10 cellular contexts compared by ENCODE assay signal in the genomic region with DNA sequence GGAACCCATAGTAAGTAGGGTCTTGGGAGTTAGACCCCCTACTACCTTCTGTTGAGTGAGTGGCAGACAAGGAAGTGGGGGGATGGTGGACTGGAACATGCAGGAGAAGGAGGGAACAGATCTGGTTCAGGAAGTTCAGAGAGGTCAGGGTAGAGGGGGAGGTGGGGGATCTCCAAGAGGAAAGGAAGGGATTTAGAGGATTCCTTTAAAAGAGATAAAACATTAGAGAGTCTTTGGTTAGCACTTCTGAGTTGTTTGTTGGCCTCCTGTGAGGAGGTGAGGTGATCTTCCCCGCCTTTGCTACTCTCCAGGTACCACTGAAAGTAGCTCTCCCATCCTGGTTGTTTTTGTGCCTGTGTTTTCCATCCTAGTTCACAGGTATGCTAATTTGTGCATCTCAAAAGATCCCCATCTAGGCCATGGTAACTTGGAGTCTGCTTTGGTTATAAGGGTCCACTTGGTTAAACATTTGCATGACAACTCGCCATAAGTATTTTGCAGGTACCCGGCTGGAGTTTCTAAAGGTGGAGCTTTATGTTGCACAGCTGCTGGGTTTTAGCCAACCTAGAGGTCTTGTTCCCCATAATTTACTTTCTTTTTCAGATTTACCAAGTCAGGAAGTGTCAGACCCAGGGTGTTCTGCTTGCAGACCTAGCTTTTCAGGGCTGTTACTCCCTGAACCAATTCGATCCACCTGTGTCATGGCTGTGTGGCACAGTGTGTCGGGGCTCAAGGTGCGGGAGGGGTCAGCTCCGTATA.
DNase-seq lines count a peak whose midpoint lies in the region; ATAC-seq, FAIRE-seq and TF ChIP-seq lines count a peak whose summit lies in the region.
"Had no signal": no experiment of that assay in that cellular context is flagged by ENCODE, and none has a peak within 500 bp of the region (broad histone marks: within the 10 kb centered on the region; RNA-seq: fewer than 3 reads in every experiment).

No MANE protein-coding gene starts in this region.

- TF ChIP-seq CTCF in natural killer cell (IDR thresholded peaks at IDR 0.05): no peak
- no peak for TF ChIP-seq CTCF in chondrocyte (IDR thresholded peaks at IDR 0.05)

- no peak for FAIRE-seq in H54 (lab: Jason Lieb, UNC)

- H3K27ac Mint-ChIP-seq in natural killer cell: no peak overlapping the region
- H3K27ac Mint-ChIP-seq in natural killer cell treated with Interleukin-12 subunit alpha and Interleukin-12 subunit beta and Interleukin-15 and Interleukin-18, amount 100 ng/mL, for 72 hours: no peak overlapping the region
- no peak overlapping the region for H3K27ac Mint-ChIP-seq in chondrocyte (ENCODE audit: unreplicated experiment)
- H3K27ac Mint-ChIP-seq: immature natural killer cell had no signal

- H3K36me3 ChIP-seq in NT2/D1 (ENCODE audit: insufficient read depth, insufficient read length, low read length): no peaks in the 10 kb centered on the region

- peaks cover 3% of the 10 kb centered on the region for H3K4me1 ChIP-seq in NT2/D1 (ENCODE audit: insufficient read depth, insufficient read length)

- intact Hi-C loops in natural killer cell (cut with micrococcal nuclease): no loop called here

- DNase-seq in natural killer cell: no peak
- no peak for DNase-seq in natural killer cell treated with Interleukin-12 subunit alpha and Interleukin-12 subunit beta and Interleukin-15 and Interleukin-18, amount 100 ng/mL, for 72 hours (ENCODE audit: low spot score)
- peak; percentile 83 for DNase-seq in NT2/D1 (ENCODE audit: low read depth, low spot score)
- no peak for DNase-seq in chondrocyte (ENCODE audit: low spot score)
- DNase-seq in H54 (ENCODE audit: insufficient read length, low spot score): no peak
- DNase-seq in NCI-H1436 treated with DMSO at 0.1 percent for 48 hours (lab: John Stamatoyannopoulos, UW): no peak
- DNase-seq in NCI-H446 treated with DMSO at 0.1 percent for 48 hours (lab: John Stamatoyannopoulos, UW): no peak
- DNase-seq: NCI-H2081 treated with DMSO at 0.1 percent for 48 hours had no signal

- no peak overlapping the region for H3K4me3 ChIP-seq in NT2/D1 (ENCODE audit: insufficient read length, low read depth)

- no peak overlapping the region for H3K4me3 Mint-ChIP-seq in natural killer cell
- no peak overlapping the region for H3K4me3 Mint-ChIP-seq in natural killer cell treated with Interleukin-12 subunit alpha and Interleukin-12 subunit beta and Interleukin-15 and Interleukin-18, amount 100 ng/mL, for 72 hours
- no peak overlapping the region for H3K4me3 Mint-ChIP-seq in chondrocyte (ENCODE audit: unreplicated experiment)
- H3K4me3 Mint-ChIP-seq: immature natural killer cell had no signal

- H3K36me3 Mint-ChIP-seq in natural killer cell (no peaks in the 10 kb centered on the region), chondrocyte (ENCODE audit: low read depth) (no peaks in the 10 kb centered on the region)
- no peaks in the 10 kb centered on the region for H3K36me3 Mint-ChIP-seq in natural killer cell treated with Interleukin-12 subunit alpha and Interleukin-12 subunit beta and Interleukin-15 and Interleukin-18, amount 100 ng/mL, for 72 hours
- H3K36me3 Mint-ChIP-seq: immature natural killer cell had no signal

- H3K9me3 Mint-ChIP-seq in natural killer cell: no peaks in the 10 kb centered on the region
- no peaks in the 10 kb centered on the region for H3K9me3 Mint-ChIP-seq in natural killer cell treated with Interleukin-12 subunit alpha and Interleukin-12 subunit beta and Interleukin-15 and Interleukin-18, amount 100 ng/mL, for 72 hours
- no peaks in the 10 kb centered on the region for H3K9me3 Mint-ChIP-seq in chondrocyte (ENCODE audit: low read depth)
- H3K9me3 Mint-ChIP-seq: immature natural killer cell had no signal

- peaks cover 6 to 7% of the 10 kb centered on the region in 2 donors for H3K4me1 Mint-ChIP-seq in natural killer cell
- peaks cover 7 to 18% of the 10 kb centered on the region in 2 donors for H3K4me1 Mint-ChIP-seq in natural killer cell treated with Interleukin-12 subunit alpha and Interleukin-12 subunit beta and Interleukin-15 and Interleukin-18, amount 100 ng/mL, for 72 hours (ENCODE audit: low read depth in 2 of 2)
- H3K4me1 Mint-ChIP-seq in chondrocyte (ENCODE audit: low read depth): no peaks in the 10 kb centered on the region

- no peak overlapping the region for H3K9ac ChIP-seq in NT2/D1 (ENCODE audit: insufficient read length, low read depth)

- no peak for TF ChIP-seq POLR2A in H54 (IDR thresholded peaks at IDR 0.05; ENCODE audit: low read depth, low read length)

- H3K27me3 Mint-ChIP-seq in natural killer cell (ENCODE audit: low read depth in 2 of 2): no peaks in the 10 kb centered on the region
- H3K27me3 Mint-ChIP-seq in natural killer cell treated with Interleukin-12 subunit alpha and Interleukin-12 subunit beta and Interleukin-15 and Interleukin-18, amount 100 ng/mL, for 72 hours: no peaks in the 10 kb centered on the region
- peaks cover 17% of the 10 kb centered on the region for H3K27me3 Mint-ChIP-seq in chondrocyte (ENCODE audit: low read depth)

- ATAC-seq in natural killer cell (peak in 2 of 3 donors; percentile 44 to 51), HG02759 (IDR thresholded peaks at IDR 0.05; ENCODE audit: unreplicated experiment) (peak; percentile 89)
- ATAC-seq in natural killer cell treated with Interleukin-12 subunit alpha and Interleukin-12 subunit beta and Interleukin-15 and Interleukin-18, amount 100 ng/mL, for 72 hours: no peak

- H3K27me3 ChIP-seq in NT2/D1 (ENCODE audit: insufficient read depth, insufficient read length): no peaks in the 10 kb centered on the region

- no peaks in the 10 kb centered on the region for H3K9me3 ChIP-seq in NT2/D1 (ENCODE audit: insufficient read depth, low read length)

Comparison
In these comparisons a context has a peak if more than half of its experiments do, and no peak if none do; other contexts are left out.
1. ATAC-seq: peak in natural killer cell (2 of 3) and HG02759 (single experiment); none in natural killer cell treated with Interleukin-12 subunit alpha and Interleukin-12 subunit beta and Interleukin-15 and Interleukin-18, amount 100 ng/mL, for 72 hours (0 of 2).